Comparison of ENCODE assay signal across 1 cellular context in the genomic region with DNA sequence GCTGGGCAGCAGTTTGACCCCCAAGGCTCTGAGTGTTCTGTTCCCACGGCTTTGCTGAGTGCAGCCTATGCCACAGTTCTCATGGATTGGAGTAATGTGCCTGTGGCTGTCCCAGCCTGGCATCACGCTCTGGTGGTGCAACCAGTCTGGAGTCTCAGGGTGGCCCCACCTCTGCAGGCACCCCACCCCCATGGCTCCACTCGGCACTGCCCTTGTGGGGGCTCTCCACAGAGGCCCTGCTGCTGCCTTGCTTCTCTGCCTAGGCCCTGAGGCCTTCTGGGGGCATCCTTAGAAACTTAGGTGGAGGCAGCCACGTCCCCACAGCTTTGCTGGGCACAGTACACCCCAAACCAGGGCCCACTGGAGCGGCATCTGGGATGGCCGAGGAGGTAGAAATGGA.
TF ChIP-seq lines count a peak whose summit lies in the region.

No MANE protein-coding gene starts in this region.

TF ChIP-seq in H1, 55 proteins besides CTCF, POLR2A, EP300 and RAD21:
- TF ChIP-seq TAF7 (optimal IDR thresholded peaks at IDR 0.05; ENCODE audit: borderline replicate concordance, low read depth, low read length) (no peak), ZNF274 (IDR thresholded peaks at IDR 0.05; ENCODE audit: borderline replicate concordance, extremely low read depth, low read length) (no peak), PHF8 (conservative IDR thresholded peaks at IDR 0.05; ENCODE audit: low read depth, low read length) (no peak), KDM1A (IDR thresholded peaks at IDR 0.05; ENCODE audit: borderline replicate concordance, low read length) (no peak), FOSL1 (IDR thresholded peaks at IDR 0.05; ENCODE audit: insufficient read depth, low read depth, low read length) (no peak), TEAD4 (IDR thresholded peaks at IDR 0.05; ENCODE audit: low read depth, low read length) (no peak), SIN3A (conservative IDR thresholded peaks at IDR 0.05 in 1 of 2, IDR thresholded peaks at IDR 0.05 in 1 of 2; ENCODE audit: low read depth in 1 of 2, low read length in 2 of 2) (no peak), CHD1 (IDR thresholded peaks at IDR 0.05; ENCODE audit: low read depth, low read length) (no peak), JUND (IDR thresholded peaks at IDR 0.05; ENCODE audit: low read length) (no peak), EGR1 (IDR thresholded peaks at IDR 0.05; ENCODE audit: borderline replicate concordance, low read depth, low read length) (no peak), YY1 (IDR thresholded peaks at IDR 0.05; ENCODE audit: low read depth, low read length) (no peak), NRF1 (IDR thresholded peaks at IDR 0.05; ENCODE audit: low read depth, low read length) (no peak), CTBP2 (IDR thresholded peaks at IDR 0.05; ENCODE audit: borderline replicate concordance, insufficient read depth, insufficient read length, low read length) (no peak), BRCA1 (IDR thresholded peaks at IDR 0.05; ENCODE audit: low read depth, low read length) (no peak)
- TF ChIP-seq, protein P1, sequence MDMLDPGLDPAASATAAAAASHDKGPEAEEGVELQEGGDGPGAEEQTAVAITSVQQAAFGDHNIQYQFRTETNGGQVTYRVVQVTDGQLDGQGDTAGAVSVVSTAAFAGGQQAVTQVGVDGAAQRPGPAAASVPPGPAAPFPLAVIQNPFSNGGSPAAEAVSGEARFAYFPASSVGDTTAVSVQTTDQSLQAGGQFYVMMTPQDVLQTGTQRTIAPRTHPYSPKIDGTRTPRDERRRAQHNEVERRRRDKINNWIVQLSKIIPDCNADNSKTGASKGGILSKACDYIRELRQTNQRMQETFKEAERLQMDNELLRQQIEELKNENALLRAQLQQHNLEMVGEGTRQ (IDR thresholded peaks at IDR 0.05; ENCODE audit: low read length) = no peak
TF ChIP-seq in H1: peak in this region for 0.
